8 cellular contexts compared by ENCODE assay signal in the genomic region with DNA sequence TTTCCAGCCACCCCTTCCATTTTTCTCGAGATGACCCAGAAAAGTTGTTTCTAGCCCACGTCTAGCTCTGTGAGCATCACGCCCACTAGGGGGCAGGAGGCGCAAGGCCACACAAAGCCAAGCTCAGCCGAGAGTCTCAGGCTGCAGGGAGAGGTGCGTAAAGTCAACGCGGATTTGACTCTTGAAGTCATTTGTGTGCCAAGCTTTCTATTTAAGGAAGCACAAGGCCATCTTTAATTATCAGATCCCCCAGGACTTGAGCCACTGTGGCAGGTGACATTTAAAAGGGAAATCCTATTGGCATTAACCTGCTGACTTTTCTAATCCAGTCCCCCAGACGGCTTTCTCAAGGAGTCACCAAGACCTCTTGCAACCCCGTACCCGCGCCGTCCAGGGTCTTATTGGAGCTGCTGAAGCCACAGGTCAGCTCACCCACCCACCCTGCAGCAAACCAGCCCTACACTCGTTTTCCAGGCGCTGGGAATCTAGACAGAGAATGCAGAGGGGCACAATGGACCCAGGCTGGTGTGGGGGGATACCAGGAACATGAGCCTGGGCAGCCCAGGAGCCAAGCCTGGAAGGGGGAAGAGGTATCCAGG.
DNase-seq lines count a peak whose midpoint lies in the region; ATAC-seq and TF ChIP-seq lines count a peak whose summit lies in the region.

No MANE protein-coding gene starts in this region.

- no peaks in the 10 kb centered on the region for H3K79me1 ChIP-seq in neuronal stem cell (ENCODE audit: low read depth, low read length)

- H3K9ac ChIP-seq in neuronal stem cell (ENCODE audit: low read depth, low read length, poor library complexity) = no peak overlapping the region

- H3K4me1 Mint-ChIP-seq in activated T-helper 17 cell treated with anti-CD3 and anti-CD28 coated beads, Interleukin-2, amount 50 U/mL, for 72 hours = peaks cover 44% of the 10 kb centered on the region
- peaks cover 64% of the 10 kb centered on the region for H3K4me1 Mint-ChIP-seq in stimulated activated naive CD8-positive, alpha-beta T cell treated with anti-CD3 and anti-CD28 coated beads, Interleukin-15, amount 100 ng/mL, for 72 hours

- no peak overlapping the region for H2AK5ac ChIP-seq in neuronal stem cell (ENCODE audit: low read depth, low read length)

- peak overlapping the region; percentile 48 for H3K27ac Mint-ChIP-seq in activated T-helper 17 cell treated with anti-CD3 and anti-CD28 coated beads, Interleukin-2, amount 50 U/mL, for 72 hours
- H3K27ac Mint-ChIP-seq in stimulated activated naive CD8-positive, alpha-beta T cell treated with anti-CD3 and anti-CD28 coated beads, Interleukin-15, amount 100 ng/mL, for 72 hours = no peak overlapping the region

- H2BK12ac ChIP-seq in neuronal stem cell (ENCODE audit: low read length) = no peak overlapping the region

- no peaks in the 10 kb centered on the region for H3K27me3 ChIP-seq in neuronal stem cell (ENCODE audit: control insufficient read depth in 3 of 3, insufficient read depth in 3 of 3, low read depth in 1 of 3, low read length in 3 of 3)

- TF ChIP-seq CTCF in LNCaP clone FGC (IDR thresholded peaks at IDR 0.05; ENCODE audit: control insufficient read depth, extremely low read depth, insufficient read depth) = peak; percentile 99
- TF ChIP-seq CTCF in fibroblast of the aortic adventitia (IDR thresholded peaks at IDR 0.05; ENCODE audit: insufficient read depth, low read length) = peak; percentile 96

- H3K4me3 ChIP-seq in LNCaP clone FGC (ENCODE audit: low read depth, low read length) (no peak overlapping the region), fibroblast of the aortic adventitia (ENCODE audit: low read depth, low read length) (no peak overlapping the region), neuronal stem cell (ENCODE audit: low read length in 2 of 2) (no peak overlapping the region)

- no peaks in the 10 kb centered on the region for H3K9me3 Mint-ChIP-seq in activated T-helper 17 cell treated with anti-CD3 and anti-CD28 coated beads, Interleukin-2, amount 50 U/mL, for 72 hours
- no peaks in the 10 kb centered on the region for H3K9me3 Mint-ChIP-seq in stimulated activated naive CD8-positive, alpha-beta T cell treated with anti-CD3 and anti-CD28 coated beads, Interleukin-15, amount 100 ng/mL, for 72 hours

- H3K4me1 ChIP-seq in neuronal stem cell (ENCODE audit: control insufficient read depth in 2 of 2, insufficient read depth in 1 of 2, low read depth in 1 of 2, low read length in 2 of 2) = no peaks in the 10 kb centered on the region

- H3K23ac ChIP-seq in neuronal stem cell (ENCODE audit: low read depth, low read length, poor library complexity) = no peak overlapping the region

- H3K9me3 ChIP-seq in neuronal stem cell (replicated peaks in 1 of 2; ENCODE audit: control insufficient read depth in 2 of 2, insufficient read depth in 1 of 2, low read depth in 1 of 2, low read length in 2 of 2) = no peaks in the 10 kb centered on the region

- H3K4ac ChIP-seq in neuronal stem cell (ENCODE audit: low read length) = no peak overlapping the region

- H4K91ac ChIP-seq in neuronal stem cell (ENCODE audit: low read depth, low read length, poor library complexity) = no peak overlapping the region

- no peak overlapping the region for H3K4me2 ChIP-seq in neuronal stem cell (ENCODE audit: insufficient read depth, low read length, poor library complexity, severe bottlenecking)

- peak overlapping the region; percentile 70 for H2AFZ ChIP-seq in neuronal stem cell (ENCODE audit: low read length)

- H3K36me3 ChIP-seq in neuronal stem cell (replicated peaks in 1 of 2; ENCODE audit: control insufficient read depth in 2 of 2, insufficient read depth in 2 of 2, low read length in 2 of 2) = no peaks in the 10 kb centered on the region

- H2BK15ac ChIP-seq in neuronal stem cell (ENCODE audit: low read length) = no peak overlapping the region

- H3K4me3 Mint-ChIP-seq in activated T-helper 17 cell treated with anti-CD3 and anti-CD28 coated beads, Interleukin-2, amount 50 U/mL, for 72 hours = peak overlapping the region; percentile 13
- H3K4me3 Mint-ChIP-seq in stimulated activated naive CD8-positive, alpha-beta T cell treated with anti-CD3 and anti-CD28 coated beads, Interleukin-15, amount 100 ng/mL, for 72 hours = no peak overlapping the region

- no CpG with 5 or more reads among the region's 15 CpGs for WGBS in neuronal stem cell (ENCODE audit: extremely low coverage in 2 of 2, insufficient read length in 2 of 2, insufficient replicate concordance in 1 of 2), 2 donors

- H3K27me3 Mint-ChIP-seq in activated T-helper 17 cell treated with anti-CD3 and anti-CD28 coated beads, Interleukin-2, amount 50 U/mL, for 72 hours = no peaks in the 10 kb centered on the region
- peaks cover 3% of the 10 kb centered on the region for H3K27me3 Mint-ChIP-seq in stimulated activated naive CD8-positive, alpha-beta T cell treated with anti-CD3 and anti-CD28 coated beads, Interleukin-15, amount 100 ng/mL, for 72 hours

- H3K36me3 Mint-ChIP-seq in activated T-helper 17 cell treated with anti-CD3 and anti-CD28 coated beads, Interleukin-2, amount 50 U/mL, for 72 hours (ENCODE audit: low read depth) = peaks cover 36% of the 10 kb centered on the region

- H3K14ac ChIP-seq in neuronal stem cell (ENCODE audit: low read length) = no peak overlapping the region

- H3K27ac ChIP-seq in neuronal stem cell (replicated peaks; ENCODE audit: low read length) = no peak overlapping the region

- no peak overlapping the region for H2BK120ac ChIP-seq in neuronal stem cell (ENCODE audit: low read depth, low read length)

- H2BK5ac ChIP-seq in neuronal stem cell (ENCODE audit: low read length) = no peak overlapping the region

- peak; percentile 37 for ATAC-seq in GM19035 (IDR thresholded peaks at IDR 0.05; ENCODE audit: unreplicated experiment)
- peak; percentile 48 for ATAC-seq in activated T-helper 17 cell treated with anti-CD3 and anti-CD28 coated beads, Interleukin-2, amount 50 U/mL, for 72 hours (replicated peaks)
- ATAC-seq in stimulated activated naive CD8-positive, alpha-beta T cell treated with anti-CD3 and anti-CD28 coated beads, Interleukin-15, amount 100 ng/mL, for 72 hours = peak; percentile 65

- no peak overlapping the region for H3K18ac ChIP-seq in neuronal stem cell (ENCODE audit: low read length)

- H4K8ac ChIP-seq in neuronal stem cell (ENCODE audit: low read depth, low read length) = no peak overlapping the region

- peak; percentile 86 for DNase-seq in AG08396 (ENCODE audit: low spot score)
- peak; percentile 58 for DNase-seq in LNCaP clone FGC (ENCODE audit: low read depth)
- DNase-seq in SHP77 (lab: John Stamatoyannopoulos, UW) = peak; percentile 76 to 85
- peak; percentile 92 for DNase-seq in fibroblast of the aortic adventitia (ENCODE audit: low read depth)
- DNase-seq in neuronal stem cell (ENCODE audit: low spot score) = peak; percentile 67
- DNase-seq in stimulated activated naive CD8-positive, alpha-beta T cell treated with anti-CD3 and anti-CD28 coated beads, Interleukin-15, amount 100 ng/mL, for 72 hours = peak; percentile 78 to 84
